ENCODE assay signal across 14 cellular contexts in the genomic region with DNA sequence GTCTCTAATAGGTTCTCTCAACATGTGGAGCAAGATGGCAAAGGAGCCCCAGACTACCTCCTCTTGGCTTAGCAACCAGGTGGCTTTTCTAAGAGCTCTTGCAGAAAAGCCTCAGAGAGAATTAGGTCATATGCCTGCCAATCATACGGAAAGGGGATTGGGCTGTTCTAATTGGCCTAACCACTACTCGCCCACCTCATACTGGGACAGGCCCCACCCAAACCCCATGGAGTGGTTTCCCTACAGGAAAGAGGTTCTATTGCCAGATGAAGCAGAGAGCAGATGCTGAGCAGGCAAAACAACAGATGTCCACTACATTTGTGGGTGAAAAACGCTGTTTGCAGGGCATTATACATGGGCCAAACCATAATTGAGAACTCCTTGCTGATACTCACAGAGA. TPM values are rescaled to one million over a fixed set of nuclear protein-coding genes. Genes with fewer than 3 reads are reported as not detected.
DNase-seq lines count a peak whose midpoint lies in the region; ATAC-seq and TF ChIP-seq lines count a peak whose summit lies in the region.
"Had no signal": no experiment of that assay in that cellular context is flagged by ENCODE, and none has a peak within 500 bp of the region (broad histone marks: within the 10 kb centered on the region; RNA-seq: fewer than 3 reads in every experiment).

No MANE protein-coding gene starts in this region.

- H3K4me3 ChIP-seq in ACC112 (ENCODE audit: low read depth, low read length): no peak overlapping the region
- H3K4me3 ChIP-seq: breast epithelium, gastroesophageal sphincter, skin epidermis, upper lobe of left lung had no signal

- DNase-seq in HEK293T (ENCODE audit: extremely low spot score): no peak
- peak; percentile 83 for DNase-seq in RPMI7951 (ENCODE audit: low read depth)
- peak; percentile 63 for DNase-seq in glomerular visceral epithelial cell (ENCODE audit: extremely low spot score)
- DNase-seq in SW 1271 (lab: John Stamatoyannopoulos, UW): no peak
- DNase-seq in CD1c-positive myeloid dendritic cell (ENCODE audit: extremely low spot score): no peak
- DNase-seq: activated naive CD4-positive, alpha-beta T cell treated with anti-CD3 and anti-CD28 coated beads, Interleukin-2, amount 10 ng/mL, durations not matched to agents 7 days and 5 days; stimulated activated naive B cell treated with anti-CD40 and anti-IgM and Interleukin-4, amounts not matched to agents 10 μg/mL and 1 μg/mL and 100 μg/mL, for 72 hours; upper lobe of left lung had no signal

- peaks cover 88% of the 10 kb centered on the region for H3K79me2 ChIP-seq in ACC112 (ENCODE audit: control insufficient read depth, insufficient read depth, low read length, unreplicated experiment)

- CTCF ChIA-PET in HEK293T (lab: Yijun Ruan, JAX): no interaction called here

- peak overlapping the region; percentile 92 for H3K27ac ChIP-seq in ACC112 (ENCODE audit: low read depth, low read length)
- H3K27ac ChIP-seq: breast epithelium, gastroesophageal sphincter, upper lobe of left lung had no signal

- no peaks in the 10 kb centered on the region for H3K27me3 ChIP-seq in ACC112 (ENCODE audit: insufficient read depth, low read length)
- H3K27me3 ChIP-seq: breast epithelium, gastroesophageal sphincter, upper lobe of left lung had no signal

- POLR2A ChIA-PET in HEK293T (lab: Yijun Ruan, JAX): no interaction called here

- H3K36me3 ChIP-seq in ACC112 (ENCODE audit: insufficient read depth, low read length): no peaks in the 10 kb centered on the region; the same call in 1 of the 2 replicates
- H3K36me3 ChIP-seq: breast epithelium, gastroesophageal sphincter, upper lobe of left lung had no signal

- ATAC-seq in HG03039 (IDR thresholded peaks at IDR 0.05; ENCODE audit: unreplicated experiment) (no peak), HG03097 (IDR thresholded peaks at IDR 0.05; ENCODE audit: low FRiP score, unreplicated experiment) (no peak)
- ATAC-seq: gastroesophageal sphincter; stimulated activated naive B cell treated with anti-CD40 and anti-IgM and Interleukin-4, amounts not matched to agents 10 μg/mL and 1 μg/mL and 100 μg/mL, for 72 hours had no signal

- peaks cover 82% of the 10 kb centered on the region for H3K4me1 ChIP-seq in ACC112 (ENCODE audit: control insufficient read depth, insufficient read depth, low read length, unreplicated experiment)
- H3K4me1 ChIP-seq: breast epithelium had no signal

- H2AFZ ChIP-seq in ACC112 (ENCODE audit: low read length, unreplicated experiment): no peak overlapping the region

TF ChIP-seq in HEK293T, 16 proteins besides CTCF, POLR2A, EP300 and RAD21:
- TF ChIP-seq, protein P1, sequence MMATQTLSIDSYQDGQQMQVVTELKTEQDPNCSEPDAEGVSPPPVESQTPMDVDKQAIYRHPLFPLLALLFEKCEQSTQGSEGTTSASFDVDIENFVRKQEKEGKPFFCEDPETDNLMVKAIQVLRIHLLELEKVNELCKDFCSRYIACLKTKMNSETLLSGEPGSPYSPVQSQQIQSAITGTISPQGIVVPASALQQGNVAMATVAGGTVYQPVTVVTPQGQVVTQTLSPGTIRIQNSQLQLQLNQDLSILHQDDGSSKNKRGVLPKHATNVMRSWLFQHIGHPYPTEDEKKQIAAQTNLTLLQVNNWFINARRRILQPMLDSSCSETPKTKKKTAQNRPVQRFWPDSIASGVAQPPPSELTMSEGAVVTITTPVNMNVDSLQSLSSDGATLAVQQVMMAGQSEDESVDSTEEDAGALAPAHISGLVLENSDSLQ (IDR thresholded peaks at IDR 0.05): peak; percentile 78
- TF ChIP-seq FOXK2 (IDR thresholded peaks at IDR 0.05): no peak

RNA-seq across cellular contexts. Expression of a gene that starts 29.0 kb away (rescaled TPM):
- total RNA-seq in RPMI7951 (2014; rRNA removed; shearing (Covaris generic)): 19.1 and 25.1 TPM in 2 replicates

Comparison
In these comparisons a context has a peak if more than half of its experiments do, and no peak if none do; other contexts are left out.
1. DNase-seq: peak in RPMI7951 (single experiment) and glomerular visceral epithelial cell (single experiment); none in HEK293T (single experiment), SW 1271 (0 of 2) and CD1c-positive myeloid dendritic cell (single experiment).